In genomic region chr1:225598847-225599246, GRCh38 we compare ENCODE assay signal across 22 cellular contexts. TPM values are rescaled to one million over a fixed set of nuclear protein-coding genes. Genes with fewer than 3 reads are reported as not detected.
DNase-seq lines count a peak whose midpoint lies in the region; ATAC-seq and TF ChIP-seq lines count a peak whose summit lies in the region.
"Had no signal": no experiment of that assay in that cellular context is flagged by ENCODE, and none has a peak within 500 bp of the region (broad histone marks: within the 10 kb centered on the region; RNA-seq: fewer than 3 reads in every experiment).

No MANE protein-coding gene starts in this region.

- no peaks in the 10 kb centered on the region for H3K9me3 ChIP-seq in gastrocnemius medialis
- H3K9me3 ChIP-seq: SJSA1 had no signal

- in situ Hi-C loops in gastrocnemius medialis (cut with MboI; ENCODE audit: low sequenced_read_pairs in 4 of 4): no loop called here

- H3K4me1 ChIP-seq in gastrocnemius medialis: peaks cover 50 to 69% of the 10 kb centered on the region in 2 donors

- H3K27me3 ChIP-seq in gastrocnemius medialis: no peaks in the 10 kb centered on the region
- H3K27me3 ChIP-seq: BLaER1 treated with 17β-estradiol and CSF1 and Interleukin-3, amounts not matched to agents 10 nM and 100 nM; SJSA1 had no signal

- no peaks in the 10 kb centered on the region for H3K9me3 Mint-ChIP-seq in HFFc6
- H3K9me3 Mint-ChIP-seq in WTC11: peaks cover 25% of the 10 kb centered on the region
- peaks cover 1% of the 10 kb centered on the region for H3K9me3 Mint-ChIP-seq in glutamatergic neuron (ENCODE audit: unreplicated experiment)
- H3K9me3 Mint-ChIP-seq in natural killer cell: no peaks in the 10 kb centered on the region

- H3K4me1 Mint-ChIP-seq in HFFc6 (ENCODE audit: low read depth): peaks cover 57% of the 10 kb centered on the region
- peaks cover 38% of the 10 kb centered on the region for H3K4me1 Mint-ChIP-seq in WTC11
- peaks cover 32% of the 10 kb centered on the region for H3K4me1 Mint-ChIP-seq in glutamatergic neuron (ENCODE audit: low read depth, unreplicated experiment)
- no peaks in the 10 kb centered on the region for H3K4me1 Mint-ChIP-seq in natural killer cell

- H3K27me3 Mint-ChIP-seq in HFFc6 (ENCODE audit: insufficient read depth) (no peaks in the 10 kb centered on the region), WTC11 (ENCODE audit: low read depth) (no peaks in the 10 kb centered on the region), glutamatergic neuron (ENCODE audit: unreplicated experiment) (no peaks in the 10 kb centered on the region), natural killer cell (ENCODE audit: low read depth in 2 of 2) (peaks cover 11 to 14% of the 10 kb centered on the region in 2 donors)
- H3K27me3 Mint-ChIP-seq: IgD-negative memory B cell had no signal

- intact Hi-C loops in gastrocnemius medialis (cut with DNase I; ENCODE audit: low total_unique reads): no loop called here
- intact Hi-C loops in natural killer cell (cut with micrococcal nuclease): no loop called here

- no peak for TF ChIP-seq POLR2A in gastrocnemius medialis (IDR thresholded peaks at IDR 0.05)

- no peak overlapping the region for H3K4me3 ChIP-seq in gastrocnemius medialis
- H3K4me3 ChIP-seq: BLaER1 treated with 17β-estradiol and CSF1 and Interleukin-3, amounts not matched to agents 10 nM and 100 nM; SJSA1 had no signal

- CTCF ChIA-PET in WTC11 (lab: Charles Lee): interaction anchor here (1.4 kb wide), 1 partner anchor 179 kb away, joined by 3 read pairs; the partner anchor contains the start of gene SRP9

- POLR2A ChIA-PET in WTC11 (lab: Charles Lee): interaction anchor here (0.6 kb wide), 1 partner anchor 39 kb away, joined by 5 read pairs; no protein-coding TSS in a partner anchor

- H3K4me3 Mint-ChIP-seq in HFFc6 (no peak overlapping the region), WTC11 (no peak overlapping the region), glutamatergic neuron (ENCODE audit: unreplicated experiment) (no peak overlapping the region), natural killer cell (no peak overlapping the region)
- H3K4me3 Mint-ChIP-seq: CD8-positive, alpha-beta T cell; H9; T-helper 1 cell treated with Interleukin-12 subunit alpha and Interleukin-12 subunit beta and Interleukin-4 antibody, amounts not matched to agents 30 μg/mL and 1 μg/mL, for 36 hours had no signal

- H3K36me3 Mint-ChIP-seq in HFFc6 (ENCODE audit: low read depth) (peaks cover 16% of the 10 kb centered on the region), WTC11 (peaks cover 26% of the 10 kb centered on the region), glutamatergic neuron (ENCODE audit: unreplicated experiment) (no peaks in the 10 kb centered on the region), natural killer cell (no peaks in the 10 kb centered on the region)
- H3K36me3 Mint-ChIP-seq: CD8-positive, alpha-beta T cell had no signal

- TF ChIP-seq CTCF in HFFc6 (IDR thresholded peaks at IDR 0.05): no peak
- no peak for TF ChIP-seq CTCF in WTC11 (IDR thresholded peaks at IDR 0.05)
- TF ChIP-seq CTCF in glutamatergic neuron (IDR thresholded peaks at IDR 0.05; ENCODE audit: partially characterized antibody, unreplicated experiment): no peak
- TF ChIP-seq CTCF in gastrocnemius medialis (IDR thresholded peaks at IDR 0.05 in 4 of 5, conservative IDR thresholded peaks at IDR 0.05 in 1 of 5): no peak
- no peak for TF ChIP-seq CTCF in natural killer cell (IDR thresholded peaks at IDR 0.05)

- no peaks in the 10 kb centered on the region for H3K36me3 ChIP-seq in gastrocnemius medialis

- ATAC-seq in WTC11: no peak
- no peak for ATAC-seq in gastrocnemius medialis
- no peak for ATAC-seq in HG03045 (IDR thresholded peaks at IDR 0.05; ENCODE audit: unreplicated experiment)
- ATAC-seq in natural killer cell: no peak
- ATAC-seq: CD8-positive, alpha-beta T cell had no signal

- H3K27ac Mint-ChIP-seq in HFFc6 (peak overlapping the region; percentile 1; the same call in 1 of the 2 replicates), WTC11 (peak overlapping the region; percentile 3), glutamatergic neuron (ENCODE audit: unreplicated experiment) (peak overlapping the region; percentile 2), natural killer cell (no peak overlapping the region)
- H3K27ac Mint-ChIP-seq: CD8-positive, alpha-beta T cell; IgD-negative memory B cell; T-helper 1 cell treated with Interleukin-12 subunit alpha and Interleukin-12 subunit beta and Interleukin-4 antibody, amounts not matched to agents 30 μg/mL and 1 μg/mL, for 36 hours had no signal

- peak overlapping the region in 3 of 4 donors; percentile 63 to 78 (median 68) for H3K27ac ChIP-seq in gastrocnemius medialis
- H3K27ac ChIP-seq: BLaER1 treated with 17β-estradiol and CSF1 and Interleukin-3, amounts not matched to agents 10 nM and 100 nM; SJSA1 had no signal

- DNase-seq in HFFc6: no peak
- DNase-seq in WTC11 (ENCODE audit: low spot score): no peak
- no peak for DNase-seq in glutamatergic neuron
- no peak for DNase-seq in gastrocnemius medialis
- DNase-seq in activated gamma-delta T cell (lab: John Stamatoyannopoulos, UW): no peak
- no peak for DNase-seq in putamen (ENCODE audit: low spot score)
- no peak for DNase-seq in natural killer cell
- DNase-seq: ACHN; Calu3; CD8-positive, alpha-beta T cell; H9; NCI-H1092 treated with DMSO at 0.1 percent for 48 hours; NCI-H1436 treated with DMSO at 0.1 percent for 48 hours; NCI-H2029; NCI-H226; NCI-H524; NCI-H774 had no signal

TF ChIP-seq in WTC11, 78 proteins besides CTCF, POLR2A, EP300 and RAD21:
- TF ChIP-seq ZNF281 (CRISPR knock-in tag; IDR thresholded peaks at IDR 0.05) (no peak), USF1 (CRISPR knock-in tag; IDR thresholded peaks at IDR 0.05) (no peak)
TF ChIP-seq in WTC11: peak in this region for 0.

RNA-seq across cellular contexts. Expression of gene ENAH, which starts 54.1 kb away (rescaled TPM):
- 100 to 1,000 TPM; 133 to 171 (median 139) TPM for total RNA-seq in HFFc6 (2021; fragmentation: NEBNext Ultra II Directional; extraction: Animal tissue kit (Norgen Biotek cat#: 25700))
- total RNA-seq in WTC11 (2021): 223 to 229 TPM (median 227 TPM) in 3 replicates
- 265 TPM for total RNA-seq in glutamatergic neuron (ENCODE audit: unreplicated experiment)
- total RNA-seq in gastrocnemius medialis: 100 to 1,000 TPM in 1 of 4 donors, 10 to 100 TPM in 3; 56.1 to 112 (median 62.2) TPM
- total RNA-seq in natural killer cell: not detected

Comparison
In these comparisons a context has a peak if more than half of its experiments do, and no peak if none do; other contexts are left out.
1. H3K27ac Mint-ChIP-seq: peak in HFFc6 (single experiment), WTC11 (single experiment) and glutamatergic neuron (single experiment); none in natural killer cell (0 of 2).
2. RNA of gene ENAH, which starts 54.1 kb away (total RNA-seq): 265 TPM in glutamatergic neuron (single experiment), 223 to 229 TPM in WTC11, 133 to 171 TPM in HFFc6 and 56.1 to 112 TPM in gastrocnemius medialis; not detected in natural killer cell; every median in the first group is over 10 times any median in the second.